ENCODE assay signal across 15 cellular contexts in the genomic region with DNA sequence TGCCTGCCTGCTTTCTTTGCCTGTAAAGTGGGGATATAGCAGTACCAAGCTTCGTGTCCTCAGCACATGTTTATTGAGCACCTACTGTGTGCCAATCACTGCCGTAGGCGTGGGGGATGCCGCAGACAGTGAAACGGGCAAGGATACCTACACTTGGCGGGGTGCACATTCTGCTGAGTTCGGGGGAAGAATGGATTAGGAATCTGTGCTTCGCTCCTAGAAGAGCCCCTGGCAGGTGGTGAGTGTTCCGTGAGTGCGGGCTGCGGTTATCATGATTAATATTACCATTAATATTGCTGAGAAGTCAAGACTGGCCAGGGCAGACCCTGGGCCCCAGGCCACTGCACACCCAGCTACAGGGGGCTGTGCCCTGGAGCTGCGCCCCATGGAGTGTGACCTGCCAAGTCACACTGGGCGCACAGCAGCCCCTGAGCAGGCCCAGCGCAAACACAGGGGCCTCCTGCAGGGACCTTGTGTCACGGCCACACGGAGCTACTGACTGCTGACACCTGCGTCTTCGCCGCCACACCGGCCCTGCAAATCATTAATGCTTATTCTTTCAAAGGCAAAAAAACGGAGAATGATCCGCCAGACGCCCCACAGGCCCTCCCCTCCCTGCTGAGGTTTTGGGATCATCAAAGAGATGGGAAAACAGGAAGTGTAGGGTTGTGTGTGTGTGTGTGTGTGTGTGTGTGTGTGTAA.
DNase-seq lines count a peak whose midpoint lies in the region; ATAC-seq and TF ChIP-seq lines count a peak whose summit lies in the region.
"Had no signal": no experiment of that assay in that cellular context is flagged by ENCODE, and none has a peak within 500 bp of the region (broad histone marks: within the 10 kb centered on the region; RNA-seq: fewer than 3 reads in every experiment).

No MANE protein-coding gene starts in this region.

- CTCF ChIA-PET in RWPE1 (lab: Yijun Ruan, JAX) = interaction anchor here (0.6 kb wide), 2 partner anchors 9 to 259 kb away, joined by 3 to 4 read pairs; no protein-coding TSS in a partner anchor

- TF ChIP-seq CTCF in right atrium auricular region (IDR thresholded peaks at IDR 0.05) (no peak), RWPE1 (conservative IDR thresholded peaks at IDR 0.05; ENCODE audit: low read depth) (no peak), left lung (IDR thresholded peaks at IDR 0.05) (no peak), Peyer's patch (IDR thresholded peaks at IDR 0.05) (no peak)

- H3K27me3 ChIP-seq in right atrium auricular region (no peaks in the 10 kb centered on the region), left lung (peaks cover 0 to 8% of the 10 kb centered on the region in 2 donors), Peyer's patch (no peaks in the 10 kb centered on the region)

- H3K4me1 ChIP-seq in right atrium auricular region (peaks cover 0 to 33% of the 10 kb centered on the region in 2 donors), left lung (peaks cover 9 to 20% of the 10 kb centered on the region in 2 donors), Peyer's patch (peaks cover 0 to 21% (median 0%) of the 10 kb centered on the region in 4 donors)

- H3K27ac ChIP-seq in right atrium auricular region = no peak overlapping the region
- peak overlapping the region; percentile 52 for H3K27ac ChIP-seq in RWPE1
- no peak overlapping the region for H3K27ac ChIP-seq in left lung
- H3K27ac ChIP-seq in Peyer's patch = no peak overlapping the region

- ATAC-seq in Right ventricle myocardium superior (ENCODE audit: poor library complexity) (no peak), left lung (no peak), HG02885 (IDR thresholded peaks at IDR 0.05; ENCODE audit: poor library complexity, unreplicated experiment) (no peak)

- H3K9me3 ChIP-seq in right atrium auricular region (no peaks in the 10 kb centered on the region), left lung (no peaks in the 10 kb centered on the region), Peyer's patch (no peaks in the 10 kb centered on the region)

- intact Hi-C loops in Right ventricle myocardium superior (cut with DNase I) = no loop called here
- intact Hi-C loops in left lung (cut with DNase I) = no loop called here

- DNase-seq in Right ventricle myocardium superior (peak; percentile 26), right atrium auricular region (ENCODE audit: low spot score) (no peak), RWPE1 (ENCODE audit: low spot score) (no peak), left lung (peak; percentile 16 to 69), ureter (ENCODE audit: low spot score) (peak; percentile 32), Peyer's patch (no peak), T1000 (lab: John Stamatoyannopoulos, UW) (no peak)
- DNase-seq: activated naive CD8-positive, alpha-beta T cell treated with anti-CD3 and anti-CD28 coated beads for 36 hours; AML-193; caudate nucleus; naive B cell; NCI-H187; NCI-H774; stimulated activated CD4-positive, alpha-beta T cell treated with anti-CD3 and anti-CD28 coated beads, Interleukin-1b, Interleukin-23, amount 100 ng/mL, for 48 hours had no signal

- POLR2A ChIA-PET in RWPE1 (lab: Yijun Ruan, JAX; ENCODE audit: low non-redundant PET) = no interaction called here

- no peaks in the 10 kb centered on the region for H3K36me3 ChIP-seq in right atrium auricular region
- no peaks in the 10 kb centered on the region for H3K36me3 ChIP-seq in left lung
- H3K36me3 ChIP-seq in Peyer's patch = no peaks in the 10 kb centered on the region

- H3K4me3 ChIP-seq in right atrium auricular region (no peak overlapping the region), left lung (no peak overlapping the region), Peyer's patch (no peak overlapping the region)

- no peak for TF ChIP-seq POLR2A in Peyer's patch (IDR thresholded peaks at IDR 0.05)

Comparison
In these comparisons a context has a peak if more than half of its experiments do, and no peak if none do; other contexts are left out.
1. DNase-seq: peak in Right ventricle myocardium superior (single experiment), left lung (2 of 2) and ureter (single experiment); none in right atrium auricular region (single experiment), RWPE1 (single experiment), Peyer's patch (0 of 3) and T1000 (single experiment).